In the genomic region with DNA sequence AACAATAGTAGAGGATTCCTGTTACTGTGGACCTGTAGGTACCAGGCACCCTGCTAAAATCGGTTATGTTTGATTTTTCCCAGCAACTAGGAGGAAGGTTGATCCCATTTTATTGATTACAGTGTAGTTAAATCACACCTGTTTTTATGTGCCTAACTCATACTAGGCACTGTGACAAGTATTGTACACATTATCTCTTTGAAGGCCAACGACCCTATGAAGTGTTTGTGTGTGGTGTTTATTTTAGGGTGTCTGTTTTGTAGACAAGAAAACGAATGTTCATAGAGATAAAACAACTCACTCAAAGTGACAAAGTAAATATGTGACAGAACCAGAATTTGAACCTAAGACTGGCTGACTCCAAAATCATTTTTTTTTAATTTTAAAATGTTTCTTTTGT, we compare ENCODE assay signal across 32 cellular contexts.
"Had no signal": no experiment of that assay in that cellular context is flagged by ENCODE, and none has a peak within 500 bp of the region (broad histone marks: within the 10 kb centered on the region; RNA-seq: fewer than 3 reads in every experiment).

No MANE protein-coding gene starts in this region.

- H3K27ac ChIP-seq: brain microvascular endothelial cell, PC-9, RWPE1, SK-N-MC, WERI-Rb-1 had no signal

- H3K4me3 ChIP-seq: PC-9, SK-N-MC had no signal

- FAIRE-seq: RCC 7860 had no signal

- ATAC-seq: activated CD8-positive, alpha-beta memory T cell treated with anti-CD3 and anti-CD28 coated beads, Interleukin-2, amount 10 ng/mL, durations not matched to agents 7 days and 5 days; activated T-cell treated with anti-CD3 and anti-CD28 coated beads, Interleukin-2, amount 50 U/mL, for 72 hours; activated T-helper 17 cell treated with anti-CD3 and anti-CD28 coated beads, Interleukin-2, amount 50 U/mL, for 72 hours; Right ventricle myocardium inferior had no signal

- H3K36me3 ChIP-seq: brain microvascular endothelial cell, WERI-Rb-1 had no signal

- DNase-seq: activated CD4-positive, alpha-beta memory T cell treated with anti-CD3 and anti-CD28 coated beads, Interleukin-2, amount 10 ng/mL, durations not matched to agents 7 days and 5 days; activated CD4-positive, alpha-beta T cell treated with anti-CD3 and anti-CD28 coated beads for 1 hour; activated CD4-positive, alpha-beta T cell treated with anti-CD3 and anti-CD28 coated beads for 48 hours; activated CD4-positive, CD25-positive, alpha-beta regulatory T cell; activated CD8-positive, alpha-beta memory T cell treated with anti-CD3 and anti-CD28 coated beads for 24 hours; activated CD8-positive, alpha-beta memory T cell treated with anti-CD3 and anti-CD28 coated beads, Interleukin-2, amount 10 ng/mL, durations not matched to agents 7 days and 5 days; activated CD8-positive, alpha-beta memory T cell treated with anti-CD3 and anti-CD28 coated beads, Interleukin-2, amount 50 U/mL, for 48 hours; activated effector memory CD4-positive, alpha-beta T cell treated with anti-CD3 and anti-CD28 coated beads, Interleukin-2, amount 50 U/mL, for 16 hours; activated naive CD4-positive, alpha-beta T cell; activated naive CD4-positive, alpha-beta T cell treated with anti-CD3 and anti-CD28 coated beads, Interleukin-2, amount 50 U/mL, for 16 hours; activated naive CD8-positive, alpha-beta T cell treated with anti-CD3 and anti-CD28 coated beads for 36 hours; activated T-cell treated with anti-CD3 and anti-CD28 coated beads, Interleukin-2, amount 50 U/mL, for 72 hours; amniotic stem cell; aorta; brain microvascular endothelial cell; central memory CD4-positive, alpha-beta T cell; NCI-H1092 treated with DMSO at 0.1 percent for 48 hours; NCI-H1417; NCI-H146; NCI-H187; NCI-H2081 treated with DMSO at 0.1 percent for 48 hours; NCI-H446; NCI-H524 treated with DMSO at 0.1 percent for 48 hours; PC-9; SIG-M5; T1000; WERI-Rb-1 had no signal

- H3K27me3 ChIP-seq: brain microvascular endothelial cell had no signal
